34 cellular contexts compared by ENCODE assay signal in the genomic region with DNA sequence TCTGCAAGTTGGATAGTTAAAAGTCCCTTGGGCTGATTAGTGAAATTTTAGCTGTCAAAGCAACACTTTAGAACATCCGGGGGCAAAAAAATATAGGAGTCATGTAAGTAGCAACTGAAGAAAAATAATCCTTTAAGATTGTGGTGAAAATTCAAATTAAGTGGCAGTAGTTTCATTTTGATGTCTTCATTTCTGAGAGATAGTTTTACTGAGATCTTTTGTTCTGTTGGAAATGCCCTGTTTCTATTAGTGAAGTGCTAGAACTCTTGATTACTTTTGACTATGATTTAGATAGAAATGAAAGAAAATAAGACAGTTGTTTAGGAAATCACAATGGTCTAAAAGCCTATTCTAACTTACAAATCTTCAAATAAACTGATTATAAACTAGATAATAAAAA.
"Had no signal": no experiment of that assay in that cellular context is flagged by ENCODE, and none has a peak within 500 bp of the region (broad histone marks: within the 10 kb centered on the region; RNA-seq: fewer than 3 reads in every experiment).

No MANE protein-coding gene starts in this region.

- H3K4me3 Mint-ChIP-seq: activated B cell treated with CpG ODN at 0.5 μM for 24 hours; activated CD4-positive, alpha-beta memory T cell treated with anti-CD3 and anti-CD28 coated beads for 36 hours; activated CD4-positive, alpha-beta T cell treated with anti-CD3 and anti-CD28 coated beads, Interleukin-2, amount 10 ng/mL, durations not matched to agents 24 days and 14 days; activated CD8-positive, alpha-beta memory T cell treated with anti-CD3 and anti-CD28 coated beads, Interleukin-2, amount 10 ng/mL, durations not matched to agents 7 days and 5 days; activated CD8-positive, alpha-beta T cell treated with anti-CD3 and anti-CD28 coated beads for 36 hours; activated naive CD8-positive, alpha-beta T cell treated with anti-CD3 and anti-CD28 coated beads for 36 hours; activated T-cell treated with anti-CD3 and anti-CD28 coated beads, Interleukin-2, amount 50 U/mL, for 24 hours; T-helper 1 cell treated with Interleukin-12 subunit alpha and Interleukin-12 subunit beta and Interleukin-4 antibody, amounts not matched to agents 30 μg/mL and 1 μg/mL, for 36 hours; T-helper 2 cell treated with Interferon-gamma antibody and Interleukin-4, amounts not matched to agents 5 μg/mL and 100 μg/mL, for 36 hours had no signal

- H3K4me1 ChIP-seq: adrenal gland, body of pancreas, breast epithelium had no signal

- FAIRE-seq: astrocyte, colon had no signal

- H3K27me3 Mint-ChIP-seq: activated B cell treated with CpG ODN at 0.5 μM for 24 hours; activated CD4-positive, alpha-beta memory T cell treated with anti-CD3 and anti-CD28 coated beads for 36 hours; activated CD4-positive, alpha-beta T cell treated with anti-CD3 and anti-CD28 coated beads, Interleukin-2, amount 10 ng/mL, durations not matched to agents 24 days and 14 days; activated CD8-positive, alpha-beta memory T cell treated with anti-CD3 and anti-CD28 coated beads, Interleukin-2, amount 10 ng/mL, durations not matched to agents 7 days and 5 days; activated CD8-positive, alpha-beta T cell treated with anti-CD3 and anti-CD28 coated beads for 36 hours; activated naive CD8-positive, alpha-beta T cell treated with anti-CD3 and anti-CD28 coated beads for 36 hours; activated T-cell treated with anti-CD3 and anti-CD28 coated beads, Interleukin-2, amount 50 U/mL, for 24 hours had no signal

- H3K36me3 ChIP-seq: adrenal gland, brain microvascular endothelial cell, breast epithelium, WERI-Rb-1 had no signal

- H3K4me1 Mint-ChIP-seq: activated B cell treated with CpG ODN at 0.5 μM for 24 hours; activated CD4-positive, alpha-beta T cell treated with anti-CD3 and anti-CD28 coated beads, Interleukin-2, amount 10 ng/mL, durations not matched to agents 24 days and 14 days; activated CD8-positive, alpha-beta memory T cell treated with anti-CD3 and anti-CD28 coated beads, Interleukin-2, amount 10 ng/mL, durations not matched to agents 7 days and 5 days; activated naive CD8-positive, alpha-beta T cell treated with anti-CD3 and anti-CD28 coated beads for 36 hours had no signal

- H3K36me3 Mint-ChIP-seq: activated CD4-positive, alpha-beta memory T cell treated with anti-CD3 and anti-CD28 coated beads for 36 hours; activated CD8-positive, alpha-beta memory T cell treated with anti-CD3 and anti-CD28 coated beads, Interleukin-2, amount 10 ng/mL, durations not matched to agents 7 days and 5 days; activated naive CD4-positive, alpha-beta T cell treated with anti-CD3 and anti-CD28 coated beads, Interleukin-2, amount 50 U/mL, for 72 hours; activated naive CD8-positive, alpha-beta T cell treated with anti-CD3 and anti-CD28 coated beads for 36 hours had no signal

- H3K9me3 Mint-ChIP-seq: activated CD4-positive, alpha-beta T cell treated with anti-CD3 and anti-CD28 coated beads, Interleukin-2, amount 10 ng/mL, durations not matched to agents 24 days and 14 days; activated T-helper 2 cell treated with anti-CD3 and anti-CD28 coated beads, Interferon-gamma antibody, Interleukin-2, Interleukin-4, amounts not matched to agents 10 μg/mL and 5 μg/mL and 100 μg/mL, durations not matched to agents 14 hours and 24 hours and 36 hours; T-helper 1 cell treated with Interleukin-12 subunit alpha and Interleukin-12 subunit beta and Interleukin-4 antibody, amounts not matched to agents 30 μg/mL and 1 μg/mL, for 36 hours; T-helper 2 cell treated with Interferon-gamma antibody and Interleukin-4, amounts not matched to agents 5 μg/mL and 100 μg/mL, for 36 hours had no signal

- ATAC-seq: activated CD8-positive, alpha-beta memory T cell treated with anti-CD3 and anti-CD28 coated beads, Interleukin-2, amount 10 ng/mL, durations not matched to agents 7 days and 5 days; activated CD8-positive, alpha-beta T cell treated with anti-CD3 and anti-CD28 coated beads for 36 hours; activated naive CD4-positive, alpha-beta T cell treated with anti-CD3 and anti-CD28 coated beads, Interleukin-2, amount 50 U/mL, for 72 hours; body of pancreas had no signal

- H3K27ac Mint-ChIP-seq: activated B cell treated with CpG ODN at 0.5 μM for 24 hours; activated CD4-positive, alpha-beta memory T cell treated with anti-CD3 and anti-CD28 coated beads for 36 hours; activated CD4-positive, alpha-beta T cell treated with anti-CD3 and anti-CD28 coated beads, Interleukin-2, amount 10 ng/mL, durations not matched to agents 24 days and 14 days; activated CD8-positive, alpha-beta memory T cell treated with anti-CD3 and anti-CD28 coated beads, Interleukin-2, amount 10 ng/mL, durations not matched to agents 7 days and 5 days; activated CD8-positive, alpha-beta T cell treated with anti-CD3 and anti-CD28 coated beads for 36 hours; activated naive CD4-positive, alpha-beta T cell treated with anti-CD3 and anti-CD28 coated beads, Interleukin-2, amount 50 U/mL, for 72 hours; activated naive CD8-positive, alpha-beta T cell treated with anti-CD3 and anti-CD28 coated beads for 36 hours; activated T-cell treated with anti-CD3 and anti-CD28 coated beads, Interleukin-2, amount 50 U/mL, for 24 hours; activated T-helper 2 cell treated with anti-CD3 and anti-CD28 coated beads, Interferon-gamma antibody, Interleukin-2, Interleukin-4, amounts not matched to agents 10 μg/mL and 5 μg/mL and 100 μg/mL, durations not matched to agents 14 hours and 24 hours and 36 hours; T-helper 1 cell treated with Interleukin-12 subunit alpha and Interleukin-12 subunit beta and Interleukin-4 antibody, amounts not matched to agents 30 μg/mL and 1 μg/mL, for 36 hours; T-helper 2 cell treated with Interferon-gamma antibody and Interleukin-4, amounts not matched to agents 5 μg/mL and 100 μg/mL, for 36 hours had no signal

- H3K27ac ChIP-seq: adrenal gland, body of pancreas, brain microvascular endothelial cell, breast epithelium, WERI-Rb-1 had no signal

- DNase-seq: activated B cell treated with CpG ODN at 0.5 μM for 24 hours; activated CD4-positive, alpha-beta memory T cell treated with anti-CD3 and anti-CD28 coated beads for 36 hours; activated CD4-positive, alpha-beta T cell treated with anti-CD3 and anti-CD28 coated beads for 4 hours; activated CD4-positive, alpha-beta T cell treated with anti-CD3 and anti-CD28 coated beads, Interleukin-2, amount 10 ng/mL, durations not matched to agents 24 days and 14 days; activated CD4-positive, alpha-beta T cell treated with anti-CD3 and anti-CD28 coated beads, Interleukin-2, amount 50 U/mL, for 1 hour; activated CD4-positive, alpha-beta T cell treated with anti-CD3 and anti-CD28 coated beads, Interleukin-2, amount 50 U/mL, for 4 hours; activated CD4-positive, CD25-positive, alpha-beta regulatory T cell treated with anti-CD3 and anti-CD28 coated beads, Interleukin-2, amount 50 U/mL, for 72 hours; activated CD8-positive, alpha-beta memory T cell treated with anti-CD3 and anti-CD28 coated beads, Interleukin-2, amount 10 ng/mL, durations not matched to agents 7 days and 5 days; activated CD8-positive, alpha-beta memory T cell treated with anti-CD3 and anti-CD28 coated beads, Interleukin-2, amount 50 U/mL, for 48 hours; activated CD8-positive, alpha-beta T cell treated with anti-CD3 and anti-CD28 coated beads for 36 hours; activated effector memory CD4-positive, alpha-beta T cell treated with Interleukin-2 at 50 U/mL for 16 hours; activated gamma-delta T cell; activated naive CD4-positive, alpha-beta T cell treated with anti-CD3 and anti-CD28 coated beads, Interleukin-2, amount 50 U/mL, for 16 hours; activated naive CD4-positive, alpha-beta T cell treated with Interleukin-2 at 50 U/mL for 16 hours; activated naive CD8-positive, alpha-beta T cell treated with anti-CD3 and anti-CD28 coated beads for 36 hours; activated T-cell treated with anti-CD3 and anti-CD28 coated beads, Interleukin-2, amount 50 U/mL, for 24 hours; activated T-cell treated with anti-CD3 and anti-CD28 coated beads, Interleukin-2, amount 50 U/mL, for 48 hours; adrenal gland; amniotic stem cell; aorta; body of pancreas; brain microvascular endothelial cell; central memory CD4-positive, alpha-beta T cell; T-helper 1 cell; T-helper 2 cell; T-helper 9 cell; WERI-Rb-1 had no signal

- H3K9me3 ChIP-seq: body of pancreas had no signal

- H3K27me3 ChIP-seq: adrenal gland, body of pancreas, brain microvascular endothelial cell, breast epithelium had no signal

- H3K4me3 ChIP-seq: adrenal gland, body of pancreas, breast epithelium had no signal
